8 cellular contexts compared by ENCODE assay signal in genomic region chr11:75214411-75214821, GRCh38. TPM values are rescaled to one million over a fixed set of nuclear protein-coding genes. Genes with fewer than 3 reads are reported as not detected.
A peak's percentile ranks its signal among the peaks of the same experiment; 100 is the strongest.
DNase-seq lines count a peak whose midpoint lies in the region; ATAC-seq, FAIRE-seq and TF ChIP-seq lines count a peak whose summit lies in the region.

No MANE protein-coding gene starts in this region.

- H3K9me3 ChIP-seq in endothelial cell of umbilical vein (replicated peaks; ENCODE audit: control insufficient read depth, insufficient read depth, low read length) = no peaks in the 10 kb centered on the region
- H3K9me3 ChIP-seq in vagina = no peaks in the 10 kb centered on the region

- no peak overlapping the region for H2AFZ ChIP-seq in endothelial cell of umbilical vein (ENCODE audit: low read depth, low read length)

- H3K27me3 Mint-ChIP-seq in activated CD8-positive, alpha-beta T cell treated with anti-CD3 and anti-CD28 coated beads, Interleukin-2, amount 10 ng/mL, durations not matched to agents 7 days and 5 days (ENCODE audit: low read depth) = peaks cover 27% of the 10 kb centered on the region
- H3K27me3 Mint-ChIP-seq in nephron progenitor cell (ENCODE audit: low read depth, poor library complexity) = peaks cover 30% of the 10 kb centered on the region
- H3K27me3 Mint-ChIP-seq in stimulated activated naive CD8-positive, alpha-beta T cell treated with anti-CD3 and anti-CD28 coated beads, Interleukin-15, amount 100 ng/mL, for 72 hours = peaks cover 34% of the 10 kb centered on the region

- BruUV-seq in endothelial cell of umbilical vein (replicated peaks; lab: Mats Ljungman, UMichigan) = no TSS peak

- no peaks in the 10 kb centered on the region for H3K4me1 ChIP-seq in endothelial cell of umbilical vein (ENCODE audit: control insufficient read depth, extremely low read depth, insufficient read depth, low read length)
- H3K4me1 ChIP-seq in vagina = no peaks in the 10 kb centered on the region

- no peaks in the 10 kb centered on the region for H4K20me1 ChIP-seq in endothelial cell of umbilical vein (replicated peaks; ENCODE audit: control insufficient read depth, extremely low read depth, insufficient read depth, low read length)

- in situ Hi-C loops in GM13976 (cut with MboI; ENCODE audit: low sequenced_read_pairs, unreplicated experiment) = loop anchor here (10.0 to 25.0 kb wide), 2 partner anchors 190 to 277 kb away; partner anchors contain the start of genes SPCS2 and XRRA1

- POLR2A ChIA-PET in activated CD8-positive, alpha-beta T cell treated with anti-CD3 and anti-CD28 coated beads, Interleukin-2, amount 10 ng/mL, durations not matched to agents 7 days and 5 days (lab: Charles Lee) = no interaction called here
- POLR2A ChIA-PET in endothelial cell of umbilical vein (lab: Charles Lee) = no interaction called here

- no peak overlapping the region for H3K4me3 Mint-ChIP-seq in activated CD8-positive, alpha-beta T cell treated with anti-CD3 and anti-CD28 coated beads, Interleukin-2, amount 10 ng/mL, durations not matched to agents 7 days and 5 days
- H3K4me3 Mint-ChIP-seq in nephron progenitor cell = no peak overlapping the region
- no peak overlapping the region for H3K4me3 Mint-ChIP-seq in stimulated activated naive CD8-positive, alpha-beta T cell treated with anti-CD3 and anti-CD28 coated beads, Interleukin-15, amount 100 ng/mL, for 72 hours

- H3K9ac ChIP-seq in endothelial cell of umbilical vein (replicated peaks; ENCODE audit: extremely low read depth, insufficient read depth, low read length) = no peak overlapping the region

- H3K4me3 ChIP-seq in endothelial cell of umbilical vein (replicated peaks in 1 of 3; ENCODE audit: insufficient read depth in 1 of 3, low read depth in 1 of 3, low read length in 3 of 3) (no peak overlapping the region), vagina (no peak overlapping the region)

- no peak overlapping the region for H3K27ac ChIP-seq in endothelial cell of umbilical vein (ENCODE audit: insufficient read depth, low read depth, low read length)
- H3K27ac ChIP-seq in vagina = no peak overlapping the region

- H3K36me3 Mint-ChIP-seq in activated CD8-positive, alpha-beta T cell treated with anti-CD3 and anti-CD28 coated beads, Interleukin-2, amount 10 ng/mL, durations not matched to agents 7 days and 5 days (ENCODE audit: low read depth) = no peaks in the 10 kb centered on the region
- no peaks in the 10 kb centered on the region for H3K36me3 Mint-ChIP-seq in nephron progenitor cell (ENCODE audit: low read depth)

- no peaks in the 10 kb centered on the region for H3K9me1 ChIP-seq in endothelial cell of umbilical vein (replicated peaks; ENCODE audit: control insufficient read depth, extremely low read depth, insufficient read depth, low read length)

- CTCF ChIA-PET in activated CD8-positive, alpha-beta T cell treated with anti-CD3 and anti-CD28 coated beads, Interleukin-2, amount 10 ng/mL, durations not matched to agents 7 days and 5 days (lab: Charles Lee) = interaction anchor here (0.5 to 1.9 kb wide), 12 partner anchors 9 to 75 kb away, joined by 3 to 21 read pairs (median 4); partner anchors contain the start of gene TPBGL
- CTCF ChIA-PET in endothelial cell of umbilical vein (lab: Charles Lee) = interaction anchor here (0.6 to 2.5 kb wide), 29 partner anchors 8 to 603 kb away, joined by 3 to 65 read pairs (median 5); partner anchors contain the start of gene TPBGL

- H3K27ac Mint-ChIP-seq in activated CD8-positive, alpha-beta T cell treated with anti-CD3 and anti-CD28 coated beads, Interleukin-2, amount 10 ng/mL, durations not matched to agents 7 days and 5 days = no peak overlapping the region
- no peak overlapping the region for H3K27ac Mint-ChIP-seq in nephron progenitor cell
- no peak overlapping the region for H3K27ac Mint-ChIP-seq in stimulated activated naive CD8-positive, alpha-beta T cell treated with anti-CD3 and anti-CD28 coated beads, Interleukin-15, amount 100 ng/mL, for 72 hours

- H3K4me2 ChIP-seq in endothelial cell of umbilical vein (ENCODE audit: insufficient read depth, low read length) = no peak overlapping the region

- H3K36me3 ChIP-seq in endothelial cell of umbilical vein (ENCODE audit: control insufficient read depth in 2 of 2, extremely low read depth in 1 of 2, insufficient read depth in 2 of 2, low read length in 2 of 2) (no peaks in the 10 kb centered on the region), vagina (no peaks in the 10 kb centered on the region)

- peak; percentile 87 for ATAC-seq in activated CD8-positive, alpha-beta T cell treated with anti-CD3 and anti-CD28 coated beads, Interleukin-2, amount 10 ng/mL, durations not matched to agents 7 days and 5 days
- peak; percentile 57 for ATAC-seq in stimulated activated naive CD8-positive, alpha-beta T cell treated with anti-CD3 and anti-CD28 coated beads, Interleukin-15, amount 100 ng/mL, for 72 hours
- ATAC-seq in GM18868 (IDR thresholded peaks at IDR 0.05; ENCODE audit: unreplicated experiment) = no peak

- peak; percentile 81 for FAIRE-seq in endothelial cell of umbilical vein (lab: Jason Lieb, UNC)

- no peak for TF ChIP-seq CTCF in GM13976 (IDR thresholded peaks at IDR 0.05; ENCODE audit: borderline replicate concordance, control extremely low read depth, extremely low read depth, insufficient read depth, missing control alignments)
- peak; percentile 48 to 63 for TF ChIP-seq CTCF in endothelial cell of umbilical vein (IDR thresholded peaks at IDR 0.05; ENCODE audit: extremely low read depth in 1 of 2, insufficient read depth in 1 of 2, low read depth in 1 of 2, low read length in 2 of 2)
- peak; percentile 48 for TF ChIP-seq CTCF in nephron progenitor cell (IDR thresholded peaks at IDR 0.05)
- no peak for TF ChIP-seq CTCF in vagina (IDR thresholded peaks at IDR 0.05)

- intact Hi-C loops in endothelial cell of umbilical vein (cut with micrococcal nuclease) (loop anchor here (1.0 to 2.0 kb wide), 3 partner anchors 19 to 34 kb away; partner anchors contain the start of gene TPBGL), vagina (cut with DNase I) (no loop called here)

- H3K9me3 Mint-ChIP-seq in activated CD8-positive, alpha-beta T cell treated with anti-CD3 and anti-CD28 coated beads, Interleukin-2, amount 10 ng/mL, durations not matched to agents 7 days and 5 days (ENCODE audit: insufficient read depth) = no peaks in the 10 kb centered on the region
- no peaks in the 10 kb centered on the region for H3K9me3 Mint-ChIP-seq in nephron progenitor cell
- H3K9me3 Mint-ChIP-seq in stimulated activated naive CD8-positive, alpha-beta T cell treated with anti-CD3 and anti-CD28 coated beads, Interleukin-15, amount 100 ng/mL, for 72 hours = no peaks in the 10 kb centered on the region

- H3K27me3 ChIP-seq in endothelial cell of umbilical vein (ENCODE audit: control insufficient read depth in 2 of 2, insufficient read depth in 2 of 2, low read length in 2 of 2) (peaks cover under 1 to 1% of the 10 kb centered on the region in 2 experiments), vagina (no peaks in the 10 kb centered on the region)

- no peaks in the 10 kb centered on the region for H3K79me2 ChIP-seq in endothelial cell of umbilical vein (ENCODE audit: control insufficient read depth, insufficient read depth, low read length)

- no peak for TF ChIP-seq POLR2A in endothelial cell of umbilical vein (IDR thresholded peaks at IDR 0.05; ENCODE audit: low read depth, low read length)
- no peak for TF ChIP-seq POLR2A in vagina (IDR thresholded peaks at IDR 0.05)

- DNase-seq in GM13976 (ENCODE audit: low spot score) = peak; percentile 74
- DNase-seq in NCI-H69 (lab: John Stamatoyannopoulos, UW) = peak; percentile 58
- DNase-seq in activated CD8-positive, alpha-beta T cell treated with anti-CD3 and anti-CD28 coated beads, Interleukin-2, amount 10 ng/mL, durations not matched to agents 7 days and 5 days = peak; percentile 93
- peak; percentile 73 for DNase-seq in endothelial cell of umbilical vein (ENCODE audit: low read depth, low spot score)
- peak; percentile 98 for DNase-seq in nephron progenitor cell
- DNase-seq in stimulated activated naive CD8-positive, alpha-beta T cell treated with anti-CD3 and anti-CD28 coated beads, Interleukin-15, amount 100 ng/mL, for 72 hours = peak; percentile 64 to 65
- no peak for DNase-seq in vagina (ENCODE audit: extremely low spot score in 2 of 2)

- no peaks in the 10 kb centered on the region for H3K4me1 Mint-ChIP-seq in activated CD8-positive, alpha-beta T cell treated with anti-CD3 and anti-CD28 coated beads, Interleukin-2, amount 10 ng/mL, durations not matched to agents 7 days and 5 days (ENCODE audit: low read depth)
- no peaks in the 10 kb centered on the region for H3K4me1 Mint-ChIP-seq in nephron progenitor cell
- no peaks in the 10 kb centered on the region for H3K4me1 Mint-ChIP-seq in stimulated activated naive CD8-positive, alpha-beta T cell treated with anti-CD3 and anti-CD28 coated beads, Interleukin-15, amount 100 ng/mL, for 72 hours

- dilution Hi-C loops in endothelial cell of umbilical vein (cut with MboI; ENCODE audit: extremely low pct_ligation_motif_present, low sequenced_read_pairs) = no loop called here

TF ChIP-seq in endothelial cell of umbilical vein, 7 proteins besides CTCF, POLR2A, EP300 and RAD21:
- no peak for TF ChIP-seq FOS (IDR thresholded peaks at IDR 0.05; ENCODE audit: borderline replicate concordance, insufficient read depth, low read length)
- TF ChIP-seq JUN (IDR thresholded peaks at IDR 0.05; ENCODE audit: borderline replicate concordance, insufficient read depth, insufficient read length, low read depth) = no peak
- TF ChIP-seq POLR2AphosphoS5 (IDR thresholded peaks at IDR 0.05; ENCODE audit: insufficient read depth, low read depth, low read length) = no peak
- TF ChIP-seq GATA2 (IDR thresholded peaks at IDR 0.05; ENCODE audit: insufficient read depth, insufficient read length, low read depth, low read length) = no peak

RNA-seq across cellular contexts. Expression of gene TPBGL, which starts 26.2 kb away (rescaled TPM):
- total RNA-seq in activated CD8-positive, alpha-beta T cell treated with anti-CD3 and anti-CD28 coated beads, Interleukin-2, amount 10 ng/mL, durations not matched to agents 7 days and 5 days = under 1 TPM in 1 of 2 experiments, not detected in 1; 0.13 TPM
- total RNA-seq in endothelial cell of umbilical vein = not detected in 2 replicates
- not detected in 2 replicates for polyA plus RNA-seq in endothelial cell of umbilical vein
- polyA plus RNA-seq in endothelial cell of umbilical vein (2011; cell fraction: cytosol; rRNA removed) = not detected in 2 replicates
- not detected in 2 replicates for polyA plus RNA-seq in endothelial cell of umbilical vein (2011; cell fraction: nucleus; rRNA removed)
- 0.07 and 0.11 TPM in 2 replicates for polyA plus RNA-seq in endothelial cell of umbilical vein (2012)
- polyA minus RNA-seq in endothelial cell of umbilical vein = not detected in 2 replicates
- polyA minus RNA-seq in endothelial cell of umbilical vein (2011; cell fraction: cytosol; rRNA and poly(A)+ RNA removed) = not detected
- not detected in 2 replicates for polyA minus RNA-seq in endothelial cell of umbilical vein (2011; cell fraction: nucleus; rRNA and poly(A)+ RNA removed)
- 1.7 TPM for total RNA-seq in vagina

Comparison
In these comparisons a context has a peak if more than half of its experiments do, and no peak if none do; other contexts are left out.
1. DNase-seq: peak in GM13976 (single experiment), NCI-H69 (single experiment), activated CD8-positive, alpha-beta T cell treated with anti-CD3 and anti-CD28 coated beads, Interleukin-2, amount 10 ng/mL, durations not matched to agents 7 days and 5 days (single experiment), endothelial cell of umbilical vein (single experiment), nephron progenitor cell (single experiment) and stimulated activated naive CD8-positive, alpha-beta T cell treated with anti-CD3 and anti-CD28 coated beads, Interleukin-15, amount 100 ng/mL, for 72 hours (2 of 2); none in vagina (0 of 2).
2. CTCF ChIP-seq: peak in endothelial cell of umbilical vein (2 of 2) and nephron progenitor cell (single experiment); none in GM13976 (single experiment) and vagina (0 of 3).